In the genomic region with DNA sequence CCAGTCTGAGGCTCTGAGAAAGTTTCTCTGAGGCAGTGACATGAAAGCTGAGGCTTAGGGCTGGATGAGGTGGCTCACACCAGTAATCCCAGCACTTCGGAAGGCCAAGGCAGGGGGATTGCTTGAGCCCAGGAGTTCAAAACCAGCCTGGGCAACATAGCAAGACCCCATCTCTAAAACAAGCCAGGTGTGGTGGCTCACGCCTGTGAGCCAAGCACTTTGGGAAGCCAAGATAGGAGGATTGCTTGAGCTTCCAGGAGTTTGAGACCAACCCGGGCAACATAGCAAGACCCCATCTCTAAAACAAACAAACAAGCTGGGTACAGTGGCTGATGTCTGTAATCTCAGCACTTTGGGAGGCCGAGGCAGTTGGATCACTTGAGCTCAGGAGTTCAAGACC, we compare ENCODE assay signal across 3 cellular contexts. TPM values are rescaled to one million over a fixed set of nuclear protein-coding genes. Genes with fewer than 3 reads are reported as not detected.
"Had no signal": no experiment of that assay in that cellular context is flagged by ENCODE, and none has a peak within 500 bp of the region (broad histone marks: within the 10 kb centered on the region; RNA-seq: fewer than 3 reads in every experiment).

No MANE protein-coding gene starts in this region.

RNA-seq across cellular contexts. Expression of gene PTGES, which starts 3.8 kb away (rescaled TPM):
- total RNA-seq: activated B cell treated with CpG ODN at 0.5 μM for 24 hours; activated T-cell treated with anti-CD3 and anti-CD28 coated beads, Interleukin-2, amount 50 U/mL, for 4 hours; activated T-helper 17 cell treated with anti-CD3 and anti-CD28 coated beads, Interleukin-2, amount 50 U/mL, for 72 hours had no signal
